In genomic region chr19:52170304-52170703, GRCh38 we compare ENCODE assay signal across 9 cellular contexts. TPM values are rescaled to one million over a fixed set of nuclear protein-coding genes. Genes with fewer than 3 reads are reported as not detected.
DNase-seq lines count a peak whose midpoint lies in the region; ATAC-seq, FAIRE-seq and TF ChIP-seq lines count a peak whose summit lies in the region.
"Had no signal": no experiment of that assay in that cellular context is flagged by ENCODE, and none has a peak within 500 bp of the region (broad histone marks: within the 10 kb centered on the region; RNA-seq: fewer than 3 reads in every experiment).

No MANE protein-coding gene starts in this region.

- peaks cover 20% of the 10 kb centered on the region for H3K4me1 ChIP-seq in HepG2 (ENCODE audit: insufficient read depth, low read length)
- no peaks in the 10 kb centered on the region for H3K4me1 ChIP-seq in testis

- CTCF ChIA-PET in HepG2 (lab: Yijun Ruan, JAX; ENCODE audit: low intra/inter-chr PET ratio, low total read pairs) = no interaction called here

- H2AFZ ChIP-seq in HepG2 (ENCODE audit: low read length) = no peak overlapping the region

- peaks cover 16% of the 10 kb centered on the region for H3K9me3 Mint-ChIP-seq in T-helper 1 cell treated with Interleukin-12 subunit alpha and Interleukin-12 subunit beta and Interleukin-4 antibody, amounts not matched to agents 30 μg/mL and 1 μg/mL, for 36 hours

- no peak for TF ChIP-seq RAD21 in HepG2 (CRISPR knock-in tag; IDR thresholded peaks at IDR 0.05)

- WGBS in HepG2 (ENCODE audit: low lambda C conversion rate) = 75% methylated on average over 5 of the region's 5 CpGs
- WGBS in testis, 2 donors = 4 to 7% methylated on average over 5 of the region's 5 CpGs

- FAIRE-seq in HepG2 (lab: Jason Lieb, UNC) = no peak

- intact Hi-C loops in HepG2 (cut with micrococcal nuclease; ENCODE audit: unreplicated experiment) (no loop called here), testis (cut with DNase I; ENCODE audit: low total_unique reads) (no loop called here)

- no peaks in the 10 kb centered on the region; the same call in 1 of the 2 replicates for H3K9me3 ChIP-seq in HepG2 (ENCODE audit: low read length)
- no peaks in the 10 kb centered on the region for H3K9me3 ChIP-seq in testis

- peaks cover 0 to 9% of the 10 kb centered on the region in 2 experiments; a peak in 2 of 5 replicates for H3K36me3 ChIP-seq in HepG2 (replicated peaks in 1 of 2; ENCODE audit: control insufficient read depth in 1 of 2, insufficient read depth in 2 of 2, low read length in 2 of 2)
- no peaks in the 10 kb centered on the region for H3K36me3 ChIP-seq in testis (ENCODE audit: low read depth, missing control alignments)

- H3K27me3 ChIP-seq in HepG2 (ENCODE audit: control insufficient read depth in 1 of 2, insufficient read depth in 2 of 2, low read length in 2 of 2) (no peaks in the 10 kb centered on the region; a peak in 1 of 5 replicates), testis (no peaks in the 10 kb centered on the region)

- peaks cover 43% of the 10 kb centered on the region for H3K36me3 Mint-ChIP-seq in T-helper 1 cell treated with Interleukin-12 subunit alpha and Interleukin-12 subunit beta and Interleukin-4 antibody, amounts not matched to agents 30 μg/mL and 1 μg/mL, for 36 hours (ENCODE audit: low read depth)

- ATAC-seq in HepG2 = peak; percentile 49; the same call in 2 of the 3 replicates

- TF ChIP-seq EP300 in HepG2 (IDR thresholded peaks at IDR 0.05; ENCODE audit: low read depth in 2 of 2, low read length in 2 of 2) (no peak), HepG2 (CRISPR knock-in tag; IDR thresholded peaks at IDR 0.05; ENCODE audit: borderline replicate concordance) (no peak)

- H3K4me1 Mint-ChIP-seq in T-helper 1 cell treated with Interleukin-12 subunit alpha and Interleukin-12 subunit beta and Interleukin-4 antibody, amounts not matched to agents 30 μg/mL and 1 μg/mL, for 36 hours (ENCODE audit: low read depth) = peaks cover 17% of the 10 kb centered on the region

- H3K4me3 ChIP-seq in HepG2 (replicated peaks in 1 of 3; ENCODE audit: insufficient read depth in 1 of 3, low read depth in 2 of 3, low read length in 3 of 3) (peak overlapping the region; percentile 61 to 88 (median 83); a peak in 5 of 6 replicates), testis (peak overlapping the region; percentile 60 to 82)

- POLR2A ChIA-PET in HepG2 (lab: Yijun Ruan, JAX) = interaction anchor here (0.6 to 3.1 kb wide), 2 partner anchors 19 kb away, joined by 3 to 26 read pairs; partner anchors contain the start of gene PPP2R1A

- H4K20me1 ChIP-seq in HepG2 (ENCODE audit: insufficient read depth, low read length) = no peaks in the 10 kb centered on the region

- H3K4me2 ChIP-seq in HepG2 (ENCODE audit: low read depth, low read length) = peak overlapping the region; percentile 77

- no peak for TF ChIP-seq POLR2A in HepG2 (IDR thresholded peaks at IDR 0.05; ENCODE audit: insufficient read depth in 1 of 2, low read depth in 2 of 2, low read length in 2 of 2)
- TF ChIP-seq POLR2A in testis (IDR thresholded peaks at IDR 0.05) = no peak

- DNase-seq in T-helper 1 cell (no peak), astrocyte of the hippocampus (ENCODE audit: low read depth, low spot score) (peak; percentile 9), HepG2 (ENCODE audit: low spot score) (no peak), testis (no peak), GM19240 (ENCODE audit: insufficient read length, low spot score) (no peak), NOMO-1 treated with DMSO at 0.1 percent for 48 hours (lab: John Stamatoyannopoulos, UW; ENCODE audit: unreplicated experiment) (no peak)
- no peak for DNase-seq in stimulated activated CD4-positive, alpha-beta T cell treated with anti-CD3 and anti-CD28 coated beads, Interleukin-2, amount 100 ng/mL, for 48 hours
- DNase-seq: ACHN had no signal

- no peaks in the 10 kb centered on the region for H3K27me3 Mint-ChIP-seq in T-helper 1 cell treated with Interleukin-12 subunit alpha and Interleukin-12 subunit beta and Interleukin-4 antibody, amounts not matched to agents 30 μg/mL and 1 μg/mL, for 36 hours (ENCODE audit: low read depth)

- H3K27ac Mint-ChIP-seq in T-helper 1 cell treated with Interleukin-12 subunit alpha and Interleukin-12 subunit beta and Interleukin-4 antibody, amounts not matched to agents 30 μg/mL and 1 μg/mL, for 36 hours = peak overlapping the region; percentile 95

- no peaks in the 10 kb centered on the region for H3K79me2 ChIP-seq in HepG2 (ENCODE audit: insufficient read depth, low read length)

- TF ChIP-seq CTCF in HepG2 (CRISPR knock-in tag; IDR thresholded peaks at IDR 0.05) = no peak
- TF ChIP-seq CTCF in testis (IDR thresholded peaks at IDR 0.05) = no peak

- peak overlapping the region; percentile 97 for H3K4me3 Mint-ChIP-seq in T-helper 1 cell treated with Interleukin-12 subunit alpha and Interleukin-12 subunit beta and Interleukin-4 antibody, amounts not matched to agents 30 μg/mL and 1 μg/mL, for 36 hours

- in situ Hi-C loops in HepG2 (cut with HindIII; ENCODE audit: extremely low pct_ligation_motif_present, low pct_unique_long_range_greater_than_20kb) = no loop called here

- no peak overlapping the region for H3K9ac ChIP-seq in HepG2 (ENCODE audit: insufficient read depth, low read depth, low read length)

- no TSS peak for BruUV-seq in HepG2 (replicated peaks; lab: Mats Ljungman, UMichigan)

- H3K27ac ChIP-seq in HepG2 (ENCODE audit: extremely low read length, insufficient read depth, low read length) (no peak overlapping the region), testis (peak overlapping the region; percentile 74 to 81)

RNA-seq across cellular contexts. Expression of gene ZNF836, which starts 1.1 kb away (rescaled TPM):
- total RNA-seq in HepG2 (2016; rRNA removed; fragmentation: Illumina TruSeq; extraction: Trizol) = 5.3 and 5.8 TPM in 2 replicates
- 0.40 and 0.44 TPM in 2 replicates for total RNA-seq in HepG2 (2016; cell fraction: cytosol; rRNA removed; fragmentation: Illumina TruSeq; extraction: Trizol; ENCODE audit: low read depth)
- total RNA-seq in HepG2 (2016; cell fraction: insoluble cytoplasmic fraction; rRNA removed; fragmentation: Illumina TruSeq; extraction: Trizol) = 6.1 and 6.2 TPM in 2 replicates
- total RNA-seq in HepG2 (2016; cell fraction: membrane; rRNA removed; fragmentation: Illumina TruSeq; extraction: Trizol) = 2.5 and 5.1 TPM in 2 replicates
- 3.3 and 6.3 TPM in 2 replicates for total RNA-seq in HepG2 (2016; cell fraction: nucleus; rRNA removed; fragmentation: Illumina TruSeq; extraction: Trizol)
- 1.6 and 1.7 TPM in 2 replicates for polyA plus RNA-seq in HepG2 (2011; rRNA removed)
- 1.2 and 1.4 TPM in 2 replicates for polyA plus RNA-seq in HepG2 (2011; cell fraction: cytosol; rRNA removed)
- 4.9 and 5.3 TPM in 2 replicates for polyA plus RNA-seq in HepG2 (2011; cell fraction: nucleus; rRNA removed)
- 5.1 and 5.7 TPM in 2 replicates for polyA plus RNA-seq in HepG2 (2012)
- 1.4 TPM in 2 replicates for polyA plus RNA-seq in HepG2 (2016; cell fraction: cytosol; fragmentation: Illumina TruSeq; extraction: Trizol; ENCODE audit: low read depth)
- 4.1 and 4.7 TPM in 2 replicates for polyA plus RNA-seq in HepG2 (2016; cell fraction: insoluble cytoplasmic fraction; fragmentation: Illumina TruSeq; extraction: Trizol; ENCODE audit: low read depth)
- polyA plus RNA-seq in HepG2 (2016; cell fraction: membrane; fragmentation: Illumina TruSeq; extraction: Trizol; ENCODE audit: low read depth) = 1.8 and 1.9 TPM in 2 replicates
- polyA plus RNA-seq in HepG2 (2016; cell fraction: nucleus; fragmentation: Illumina TruSeq; extraction: Trizol; ENCODE audit: insufficient read depth, low read depth) = 7.2 and 10.4 TPM in 2 replicates
- polyA minus RNA-seq in HepG2 (2011; rRNA and poly(A)+ RNA removed; ENCODE audit: low replicate concordance) = 2.0 and 3.9 TPM in 2 replicates
- 3.2 and 4.6 TPM in 2 replicates for polyA minus RNA-seq in HepG2 (2011; cell fraction: cytosol; rRNA and poly(A)+ RNA removed)
- polyA minus RNA-seq in HepG2 (2011; cell fraction: nucleus; rRNA and poly(A)+ RNA removed) = 7.6 and 10.2 TPM in 2 replicates
- 1 to 10 TPM; 5.4 to 9.2 TPM for total RNA-seq in testis
- polyA plus RNA-seq in testis (ENCODE audit: insufficient read depth, low read depth, low replicate concordance) = 3.3 TPM

RNA-seq across cellular contexts. Expression of gene PPP2R1A, which starts 19.5 kb away (rescaled TPM):
- total RNA-seq in HepG2 (2016; rRNA removed; fragmentation: Illumina TruSeq; extraction: Trizol) = 130 and 141 TPM in 2 replicates
- 13.2 and 14.6 TPM in 2 replicates for total RNA-seq in HepG2 (2016; cell fraction: cytosol; rRNA removed; fragmentation: Illumina TruSeq; extraction: Trizol; ENCODE audit: low read depth)
- 127 and 142 TPM in 2 replicates for total RNA-seq in HepG2 (2016; cell fraction: insoluble cytoplasmic fraction; rRNA removed; fragmentation: Illumina TruSeq; extraction: Trizol)
- total RNA-seq in HepG2 (2016; cell fraction: membrane; rRNA removed; fragmentation: Illumina TruSeq; extraction: Trizol) = 48.8 and 52.7 TPM in 2 replicates
- total RNA-seq in HepG2 (2016; cell fraction: nucleus; rRNA removed; fragmentation: Illumina TruSeq; extraction: Trizol) = 60.6 and 73.7 TPM in 2 replicates
- 86.7 and 106 TPM in 2 replicates for polyA plus RNA-seq in HepG2 (2011; rRNA removed)
- polyA plus RNA-seq in HepG2 (2011; cell fraction: cytosol; rRNA removed) = 70.4 and 89.0 TPM in 2 replicates
- 66.3 and 74.9 TPM in 2 replicates for polyA plus RNA-seq in HepG2 (2011; cell fraction: nucleus; rRNA removed)
- polyA plus RNA-seq in HepG2 (2012) = 139 and 160 TPM in 2 replicates
- polyA plus RNA-seq in HepG2 (2016; cell fraction: cytosol; fragmentation: Illumina TruSeq; extraction: Trizol; ENCODE audit: low read depth) = 22.6 and 27.2 TPM in 2 replicates
- 141 and 165 TPM in 2 replicates for polyA plus RNA-seq in HepG2 (2016; cell fraction: insoluble cytoplasmic fraction; fragmentation: Illumina TruSeq; extraction: Trizol; ENCODE audit: low read depth)
- polyA plus RNA-seq in HepG2 (2016; cell fraction: membrane; fragmentation: Illumina TruSeq; extraction: Trizol; ENCODE audit: low read depth) = 51.8 and 55.1 TPM in 2 replicates
- 79.3 and 95.6 TPM in 2 replicates for polyA plus RNA-seq in HepG2 (2016; cell fraction: nucleus; fragmentation: Illumina TruSeq; extraction: Trizol; ENCODE audit: insufficient read depth, low read depth)
- polyA minus RNA-seq in HepG2 (2011; rRNA and poly(A)+ RNA removed; ENCODE audit: low replicate concordance) = 326 and 356 TPM in 2 replicates
- 120 and 131 TPM in 2 replicates for polyA minus RNA-seq in HepG2 (2011; cell fraction: cytosol; rRNA and poly(A)+ RNA removed)
- polyA minus RNA-seq in HepG2 (2011; cell fraction: nucleus; rRNA and poly(A)+ RNA removed) = 94.9 and 101 TPM in 2 replicates
- total RNA-seq in testis = 100 to 1,000 TPM; 262 to 289 TPM
- 181 TPM for polyA plus RNA-seq in testis (ENCODE audit: insufficient read depth, low read depth, low replicate concordance)

RNA-seq across cellular contexts. Expression of gene ZNF616, which starts 30.6 kb away (rescaled TPM):
- total RNA-seq in HepG2 (2016; rRNA removed; fragmentation: Illumina TruSeq; extraction: Trizol) (10.4 and 19.8 TPM in 2 replicates), testis (10 to 100 TPM in 1 of 2 donors, 1 to 10 TPM in 1; 9.0 to 11.3 TPM)
- 1.5 and 1.7 TPM in 2 replicates for total RNA-seq in HepG2 (2016; cell fraction: cytosol; rRNA removed; fragmentation: Illumina TruSeq; extraction: Trizol; ENCODE audit: low read depth)
- 11.8 and 19.2 TPM in 2 replicates for total RNA-seq in HepG2 (2016; cell fraction: insoluble cytoplasmic fraction; rRNA removed; fragmentation: Illumina TruSeq; extraction: Trizol)
- 5.0 and 6.2 TPM in 2 replicates for total RNA-seq in HepG2 (2016; cell fraction: membrane; rRNA removed; fragmentation: Illumina TruSeq; extraction: Trizol)
- 6.9 and 9.4 TPM in 2 replicates for total RNA-seq in HepG2 (2016; cell fraction: nucleus; rRNA removed; fragmentation: Illumina TruSeq; extraction: Trizol)
- polyA plus RNA-seq in HepG2 (2011; rRNA removed) (2.2 and 3.2 TPM in 2 replicates), testis (ENCODE audit: insufficient read depth, low read depth, low replicate concordance) (6.3 TPM)
- 1.2 and 2.3 TPM in 2 replicates for polyA plus RNA-seq in HepG2 (2011; cell fraction: cytosol; rRNA removed)
- polyA plus RNA-seq in HepG2 (2011; cell fraction: nucleus; rRNA removed) = 2.3 and 3.8 TPM in 2 replicates
- 6.6 and 7.4 TPM in 2 replicates for polyA plus RNA-seq in HepG2 (2012)
- polyA plus RNA-seq in HepG2 (2016; cell fraction: cytosol; fragmentation: Illumina TruSeq; extraction: Trizol; ENCODE audit: low read depth) = 0.31 and 0.53 TPM in 2 replicates
- 9.5 and 10.9 TPM in 2 replicates for polyA plus RNA-seq in HepG2 (2016; cell fraction: insoluble cytoplasmic fraction; fragmentation: Illumina TruSeq; extraction: Trizol; ENCODE audit: low read depth)
- 1.3 and 1.5 TPM in 2 replicates for polyA plus RNA-seq in HepG2 (2016; cell fraction: membrane; fragmentation: Illumina TruSeq; extraction: Trizol; ENCODE audit: low read depth)
- 7.8 and 9.0 TPM in 2 replicates for polyA plus RNA-seq in HepG2 (2016; cell fraction: nucleus; fragmentation: Illumina TruSeq; extraction: Trizol; ENCODE audit: insufficient read depth, low read depth)
- 8.7 and 9.8 TPM in 2 replicates for polyA minus RNA-seq in HepG2 (2011; rRNA and poly(A)+ RNA removed; ENCODE audit: low replicate concordance)
- polyA minus RNA-seq in HepG2 (2011; cell fraction: cytosol; rRNA and poly(A)+ RNA removed) = 3.9 and 4.6 TPM in 2 replicates
- 9.7 and 18.8 TPM in 2 replicates for polyA minus RNA-seq in HepG2 (2011; cell fraction: nucleus; rRNA and poly(A)+ RNA removed)
